In genomic region chr3:76487446-76487845, GRCh38 we compare ENCODE assay signal across 17 cellular contexts.
DNase-seq lines count a peak whose midpoint lies in the region; ATAC-seq and TF ChIP-seq lines count a peak whose summit lies in the region.
"Had no signal": no experiment of that assay in that cellular context is flagged by ENCODE, and none has a peak within 500 bp of the region (broad histone marks: within the 10 kb centered on the region; RNA-seq: fewer than 3 reads in every experiment).

No MANE protein-coding gene starts in this region.

- H3K27me3 ChIP-seq in adipocyte (replicated peaks; ENCODE audit: control insufficient read depth, insufficient read depth, low read length), result no peaks in the 10 kb centered on the region
- H3K27me3 ChIP-seq in breast epithelium, result no peaks in the 10 kb centered on the region
- H3K27me3 ChIP-seq: SJCRH30 had no signal

- H3K4me1 ChIP-seq in adipocyte (ENCODE audit: control insufficient read depth, insufficient read depth, low read length) (no peaks in the 10 kb centered on the region), breast epithelium (no peaks in the 10 kb centered on the region)
- H3K4me1 ChIP-seq: SJCRH30 had no signal

- H3K9me3 ChIP-seq in adipocyte (ENCODE audit: control insufficient read depth, low read length) (peaks cover 11% of the 10 kb centered on the region), breast epithelium (peaks cover 7 to 9% of the 10 kb centered on the region in 2 donors)
- H3K9me3 ChIP-seq: SJCRH30 had no signal

- no peaks in the 10 kb centered on the region for H3K36me3 ChIP-seq in adipocyte (ENCODE audit: control insufficient read depth, insufficient read depth, low read length, severe bottlenecking)
- no peaks in the 10 kb centered on the region for H3K36me3 ChIP-seq in breast epithelium
- H3K36me3 ChIP-seq: SJCRH30 had no signal

- intact Hi-C loops in breast epithelium (cut with DNase I; ENCODE audit: low total_unique reads), result no loop called here

- TF ChIP-seq POLR2A in breast epithelium (IDR thresholded peaks at IDR 0.05), result no peak

- ATAC-seq in HG02642 (IDR thresholded peaks at IDR 0.05; ENCODE audit: poor library complexity, unreplicated experiment), result no peak

- peak; percentile 10 for DNase-seq in AG08395 (ENCODE audit: low spot score)
- peak; percentile 35 for DNase-seq in HS-5 (ENCODE audit: low read depth)
- peak; percentile 7 for DNase-seq in adipocyte (ENCODE audit: low read depth)
- peak; percentile 11 for DNase-seq in hepatic stellate cell (ENCODE audit: low spot score)
- DNase-seq in AML-193 (lab: John Stamatoyannopoulos, UW), result no peak
- DNase-seq in RPMI8226, result no peak
- no peak for DNase-seq in breast epithelium (ENCODE audit: low spot score in 2 of 2)
- DNase-seq: 8988T; CD4-positive, alpha-beta T cell; DMS79 treated with DMSO at 0.1 percent for 48 hours; GF-D8; Karpas-422; NCI-H1930; NCI-H2171; NCI-H82; SJCRH30 had no signal

- H3K27ac ChIP-seq in breast epithelium, result no peak overlapping the region
- H3K27ac ChIP-seq: SJCRH30 had no signal

- no peak overlapping the region for H3K9ac ChIP-seq in adipocyte (ENCODE audit: low read length)

- H3K4me3 ChIP-seq in adipocyte (ENCODE audit: low read length) (no peak overlapping the region), breast epithelium (no peak overlapping the region)
- H3K4me3 ChIP-seq: SJCRH30 had no signal

- no peak for TF ChIP-seq CTCF in breast epithelium (IDR thresholded peaks at IDR 0.05)

Comparison
In these comparisons a context has a peak if more than half of its experiments do, and no peak if none do; other contexts are left out.
1. DNase-seq: peak in AG08395 (single experiment), HS-5 (single experiment), adipocyte (single experiment) and hepatic stellate cell (single experiment); none in AML-193 (0 of 2), RPMI8226 (single experiment) and breast epithelium (0 of 2).